Comparison of ENCODE assay signal across 10 cellular contexts in the genomic region with DNA sequence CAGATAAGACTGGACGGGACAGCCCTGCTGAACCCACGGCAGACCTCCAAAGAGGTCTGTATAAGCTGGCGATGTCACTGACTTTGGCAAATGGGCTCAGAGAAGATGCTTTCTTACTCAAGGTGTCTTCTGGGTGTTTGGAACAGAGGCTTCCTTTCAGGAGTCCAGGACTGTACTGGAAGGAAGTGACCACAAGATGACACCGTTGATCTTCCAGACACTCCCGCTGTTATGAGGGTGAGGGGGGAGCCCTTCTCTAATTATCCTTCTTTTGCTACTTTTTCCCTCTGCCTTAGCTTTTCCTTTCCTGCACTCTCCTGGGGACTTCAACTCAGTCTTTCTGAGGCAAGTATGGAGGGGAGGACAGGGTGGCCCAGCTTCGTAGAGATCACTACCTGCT.
DNase-seq lines count a peak whose midpoint lies in the region; ATAC-seq lines count a peak whose summit lies in the region.
"Had no signal": no experiment of that assay in that cellular context is flagged by ENCODE, and none has a peak within 500 bp of the region (broad histone marks: within the 10 kb centered on the region; RNA-seq: fewer than 3 reads in every experiment).

No MANE protein-coding gene starts in this region.

- H3K79me2 ChIP-seq in mesendoderm (ENCODE audit: control insufficient read depth, insufficient read depth, low read length), result no peaks in the 10 kb centered on the region

- H3K18ac ChIP-seq in mesendoderm (ENCODE audit: low read length), result no peak overlapping the region

- H3K4me1 ChIP-seq in HUES48 (ENCODE audit: control insufficient read depth, insufficient read depth, low read length) (peaks cover 10% of the 10 kb centered on the region), mesendoderm (ENCODE audit: control insufficient read depth, low read depth, low read length) (no peaks in the 10 kb centered on the region)
- H3K4me1 ChIP-seq: HAP-1 had no signal

- H4K8ac ChIP-seq in mesendoderm (ENCODE audit: low read depth, low read length), result no peak overlapping the region

- H3K4me2 ChIP-seq in mesendoderm (ENCODE audit: low read length), result peak overlapping the region; percentile 28

- WGBS in mesendoderm (ENCODE audit: extremely low coverage, insufficient coverage, low lambda C conversion rate), result no CpG with 5 or more reads among the region's 6 CpGs

- no peak overlapping the region for H4K5ac ChIP-seq in mesendoderm (ENCODE audit: low read length)

- no peak overlapping the region for H2AK5ac ChIP-seq in mesendoderm (ENCODE audit: low read length)

- ATAC-seq in HG02763 (IDR thresholded peaks at IDR 0.05; ENCODE audit: unreplicated experiment), result no peak

- H3K79me1 ChIP-seq in mesendoderm (ENCODE audit: low read length), result no peaks in the 10 kb centered on the region

- H3K4me3 ChIP-seq in HUES48 (ENCODE audit: low read depth, low read length) (peak overlapping the region; percentile 54), mesendoderm (ENCODE audit: low read length) (no peak overlapping the region)
- H3K4me3 ChIP-seq: HAP-1 had no signal

- no peak overlapping the region for H2BK15ac ChIP-seq in mesendoderm (replicated peaks; ENCODE audit: low read depth)

- no peaks in the 10 kb centered on the region for H3K9me3 ChIP-seq in HUES48 (ENCODE audit: control insufficient read depth, insufficient read depth, low read length)
- H3K9me3 ChIP-seq: HAP-1 had no signal

- H3K27ac ChIP-seq in HUES48 (ENCODE audit: low read depth, low read length) (no peak overlapping the region), mesendoderm (ENCODE audit: low read depth, low read length) (no peak overlapping the region)

- no peaks in the 10 kb centered on the region for H3K36me3 ChIP-seq in HUES48 (ENCODE audit: control insufficient read depth, insufficient read depth, low read length)
- no peaks in the 10 kb centered on the region for H3K36me3 ChIP-seq in mesendoderm (ENCODE audit: control insufficient read depth, insufficient read depth, low read length)
- H3K36me3 ChIP-seq: HAP-1 had no signal

- peak overlapping the region; percentile 47 for H3K56ac ChIP-seq in mesendoderm (ENCODE audit: low read length)

- no peak overlapping the region for H3K23ac ChIP-seq in mesendoderm (ENCODE audit: low read length)

- no peak overlapping the region for H3K9ac ChIP-seq in HUES48 (ENCODE audit: low read depth, low read length)
- H3K9ac ChIP-seq in mesendoderm (ENCODE audit: low read length), result peak overlapping the region; percentile 20

- no peak overlapping the region for H2BK5ac ChIP-seq in mesendoderm (ENCODE audit: low read length)

- peak; percentile 17 for DNase-seq in CMK (ENCODE audit: low read depth)
- peak; percentile 6 for DNase-seq in cerebellum (ENCODE audit: low spot score)
- DNase-seq in mesendoderm, result peak; percentile 49
- no peak for DNase-seq in activated CD4-positive, alpha-beta T cell treated with anti-CD3 and anti-CD28 coated beads for 4 hours
- no peak for DNase-seq in epidermal melanocyte (ENCODE audit: insufficient read length, low spot score)
- DNase-seq in SHP77 treated with DMSO at 0.1 percent for 48 hours (lab: John Stamatoyannopoulos, UW), result no peak
- DNase-seq: activated naive CD8-positive, alpha-beta T cell treated with anti-CD3 and anti-CD28 coated beads, Interleukin-2, amount 10 ng/mL, durations not matched to agents 7 days and 5 days had no signal

- H2BK120ac ChIP-seq in mesendoderm (ENCODE audit: low read depth, low read length), result no peak overlapping the region

- H3K27me3 ChIP-seq in HUES48 (ENCODE audit: control insufficient read depth, insufficient read depth, low read length), result peaks cover 24% of the 10 kb centered on the region
- no peaks in the 10 kb centered on the region for H3K27me3 ChIP-seq in mesendoderm (ENCODE audit: insufficient read depth, low read length, poor library complexity)

- H3K4ac ChIP-seq in mesendoderm (ENCODE audit: low read depth, low read length), result no peak overlapping the region

Comparison
In these comparisons a context has a peak if more than half of its experiments do, and no peak if none do; other contexts are left out.
1. DNase-seq: peak in CMK (single experiment), cerebellum (single experiment) and mesendoderm (single experiment); none in activated CD4-positive, alpha-beta T cell treated with anti-CD3 and anti-CD28 coated beads for 4 hours (0 of 2), epidermal melanocyte (single experiment) and SHP77 treated with DMSO at 0.1 percent for 48 hours (single experiment).